Comparison of ENCODE assay signal across 15 cellular contexts in the genomic region with DNA sequence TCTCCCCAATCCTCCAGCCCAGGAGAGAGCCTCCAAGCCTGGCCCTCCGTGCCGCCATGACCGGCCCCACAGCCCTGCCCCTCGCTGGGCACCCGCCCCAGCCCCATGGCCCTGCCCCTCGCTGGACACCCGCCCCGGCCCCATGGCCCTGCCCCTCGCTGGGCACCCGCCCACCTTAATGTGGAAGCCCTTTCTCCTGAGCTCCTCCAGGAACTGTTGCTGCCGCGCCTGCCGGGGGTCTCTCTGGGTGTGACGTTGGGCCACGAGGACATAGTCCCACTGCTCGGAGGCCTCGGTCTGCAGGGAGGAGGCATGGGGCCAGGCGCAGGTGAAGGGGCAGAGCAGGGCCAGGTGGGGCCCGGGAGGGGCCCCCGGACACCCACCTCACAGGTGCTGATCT. TPM values are rescaled to one million over a fixed set of nuclear protein-coding genes. Genes with fewer than 3 reads are reported as not detected.
DNase-seq lines count a peak whose midpoint lies in the region; ATAC-seq and TF ChIP-seq lines count a peak whose summit lies in the region.
"Had no signal": no experiment of that assay in that cellular context is flagged by ENCODE, and none has a peak within 500 bp of the region (broad histone marks: within the 10 kb centered on the region; RNA-seq: fewer than 3 reads in every experiment).

No MANE protein-coding gene starts in this region.

- H3K4me2 ChIP-seq in PC-3 (ENCODE audit: low read length) = no peak overlapping the region
- H3K4me2 ChIP-seq: BLaER1 treated with 17β-estradiol and CSF1 and Interleukin-3, amounts not matched to agents 10 nM and 100 nM had no signal

- POLR2A ChIA-PET in PC-3 (lab: Charles Lee; ENCODE audit: unreplicated experiment) = no interaction called here

- H3F3A ChIP-seq in PC-3 (ENCODE audit: low read length, unreplicated experiment) = no peaks in the 10 kb centered on the region

- no peaks in the 10 kb centered on the region for H3K79me2 ChIP-seq in PC-3 (ENCODE audit: low read length)

- CTCF ChIA-PET in PC-3 (lab: Charles Lee) = no interaction called here

- H2AFZ ChIP-seq in PC-3 (ENCODE audit: low read length) = no peak overlapping the region

- H3K4me1 Mint-ChIP-seq in CD14-positive monocyte = no peaks in the 10 kb centered on the region

- H3K9me3 ChIP-seq in right atrium auricular region (no peaks in the 10 kb centered on the region), right cardiac atrium (ENCODE audit: control insufficient read depth, low read length) (no peaks in the 10 kb centered on the region), PC-3 (ENCODE audit: low read length) (no peaks in the 10 kb centered on the region)

- H3K9me3 Mint-ChIP-seq in CD14-positive monocyte = peaks cover 0 to 9% (median 1%) of the 10 kb centered on the region in 7 donors
- H3K9me3 Mint-ChIP-seq: CD4-positive, alpha-beta T cell; HFFc6 had no signal

- H3K9ac ChIP-seq in PC-3 (ENCODE audit: low read length) = no peak overlapping the region
- H3K9ac ChIP-seq: BLaER1 treated with 17β-estradiol and CSF1 and Interleukin-3, amounts not matched to agents 10 nM and 100 nM had no signal

- H3K4me1 ChIP-seq in right atrium auricular region (no peaks in the 10 kb centered on the region), right cardiac atrium (ENCODE audit: control insufficient read depth, insufficient read depth, low read length) (no peaks in the 10 kb centered on the region), PC-3 (ENCODE audit: insufficient read depth, low read length) (no peaks in the 10 kb centered on the region)

- no peaks in the 10 kb centered on the region for H3K36me3 ChIP-seq in right atrium auricular region
- no peaks in the 10 kb centered on the region for H3K36me3 ChIP-seq in PC-3 (ENCODE audit: low read depth, low read length)
- H3K36me3 ChIP-seq: BLaER1 treated with 17β-estradiol and CSF1 and Interleukin-3, amounts not matched to agents 10 nM and 100 nM had no signal

- TF ChIP-seq CTCF in right atrium auricular region (IDR thresholded peaks at IDR 0.05) (no peak), CD14-positive monocyte (IDR thresholded peaks at IDR 0.05) (no peak), omental fat pad (IDR thresholded peaks at IDR 0.05) (no peak), PC-3 (conservative IDR thresholded peaks at IDR 0.05; ENCODE audit: low read depth, low read length) (no peak)

- DNase-seq in Right ventricle myocardium inferior (ENCODE audit: missing footprints) (peak; percentile 62), right atrium auricular region (ENCODE audit: low spot score) (no peak), CD14-positive monocyte (ENCODE audit: low spot score) (peak; percentile 41), right cardiac atrium (peak; percentile 9 to 52 (median 32)), omental fat pad (ENCODE audit: low spot score) (no peak), NCI-H510A (lab: John Stamatoyannopoulos, UW) (no peak), PC-3 (no peak)
- DNase-seq: ACHN, Calu3, DMS 273 treated with DMSO at 0.1 percent for 48 hours, HCEC 1CT, HFFc6 had no signal

- H3K27me3 Mint-ChIP-seq in CD14-positive monocyte (ENCODE audit: low read depth in 3 of 3) = peaks cover 3 to 6% (median 6%) of the 10 kb centered on the region in 3 donors
- H3K27me3 Mint-ChIP-seq: CD4-positive, alpha-beta T cell had no signal

- no peaks in the 10 kb centered on the region for H4K20me1 ChIP-seq in PC-3 (ENCODE audit: low read length)
- H4K20me1 ChIP-seq: BLaER1 treated with 17β-estradiol and CSF1 and Interleukin-3, amounts not matched to agents 10 nM and 100 nM had no signal

- WGBS in right cardiac atrium = 83% methylated on average over 20 of the region's 20 CpGs

- BruUV-seq in PC-3 (replicated peaks; lab: Mats Ljungman, UMichigan) = no TSS peak

- no peak overlapping the region for H3K4me3 Mint-ChIP-seq in CD14-positive monocyte
- H3K4me3 Mint-ChIP-seq: CD4-positive, alpha-beta T cell; HFFc6 had no signal

- no peaks in the 10 kb centered on the region for H3K27me3 ChIP-seq in right atrium auricular region
- H3K27me3 ChIP-seq in right cardiac atrium (ENCODE audit: control insufficient read depth, insufficient read depth) = no peaks in the 10 kb centered on the region
- no peaks in the 10 kb centered on the region for H3K27me3 ChIP-seq in PC-3 (ENCODE audit: low read length)
- H3K27me3 ChIP-seq: BLaER1 treated with 17β-estradiol and CSF1 and Interleukin-3, amounts not matched to agents 10 nM and 100 nM had no signal

- no peak overlapping the region for H3K4me3 ChIP-seq in right atrium auricular region
- no peak overlapping the region for H3K4me3 ChIP-seq in right cardiac atrium (ENCODE audit: low read length)
- no peak overlapping the region for H3K4me3 ChIP-seq in PC-3 (ENCODE audit: low read length)
- H3K4me3 ChIP-seq: BLaER1 treated with 17β-estradiol and CSF1 and Interleukin-3, amounts not matched to agents 10 nM and 100 nM had no signal

- H3K27ac ChIP-seq in right atrium auricular region (no peak overlapping the region), right cardiac atrium (ENCODE audit: low read length) (no peak overlapping the region), PC-3 (ENCODE audit: low read length) (no peak overlapping the region)
- H3K27ac ChIP-seq: BLaER1 treated with 17β-estradiol and CSF1 and Interleukin-3, amounts not matched to agents 10 nM and 100 nM had no signal

- intact Hi-C loops in Right ventricle myocardium inferior (cut with DNase I) = no loop called here
- intact Hi-C loops in CD14-positive monocyte (cut with micrococcal nuclease) = no loop called here
- intact Hi-C loops in right cardiac atrium (cut with DNase I) = no loop called here
- intact Hi-C loops in PC-3 (cut with micrococcal nuclease) = no loop called here

- ATAC-seq in Right ventricle myocardium inferior = no peak
- peak in 1 of 2 donors; percentile 11 for ATAC-seq in right cardiac atrium
- peak; percentile 13 for ATAC-seq in omental fat pad (ENCODE audit: low FRiP score)
- no peak for ATAC-seq in PC-3

- no peaks in the 10 kb centered on the region for H3K9me2 ChIP-seq in PC-3 (replicated peaks; ENCODE audit: low read length)

- no peak overlapping the region for H3K27ac Mint-ChIP-seq in CD14-positive monocyte
- H3K27ac Mint-ChIP-seq: CD4-positive, alpha-beta T cell; HFFc6 had no signal

- H3K36me3 Mint-ChIP-seq in CD14-positive monocyte = no peaks in the 10 kb centered on the region

RNA-seq across cellular contexts. Expression of a gene that starts 8.2 kb away (rescaled TPM):
- 0.41 TPM for total RNA-seq in Right ventricle myocardium inferior
- under 1 TPM; 0.11 to 0.75 TPM for total RNA-seq in right atrium auricular region
- polyA plus RNA-seq in CD14-positive monocyte = under 1 TPM in 1 of 2 donors, not detected in 1; 0.18 TPM
- under 1 TPM; 0.14 to 0.46 (median 0.20) TPM for total RNA-seq in right cardiac atrium
- 0.20 TPM for polyA plus RNA-seq in right cardiac atrium
- total RNA-seq in omental fat pad = 1 to 10 TPM in 3 of 4 donors, under 1 TPM in 1; 0.79 to 3.6 (median 3.1) TPM
- total RNA-seq in PC-3 (2014; rRNA removed) = 16.6 and 22.5 TPM in 2 replicates
- total RNA-seq: A172, HFFc6 had no signal

RNA-seq across cellular contexts. Expression of a gene that starts 16.4 kb away (rescaled TPM):
- total RNA-seq in Right ventricle myocardium inferior = 27.8 TPM
- total RNA-seq in right atrium auricular region = 10 to 100 TPM; 26.8 to 32.5 TPM
- polyA plus RNA-seq in CD14-positive monocyte = 10 to 100 TPM in 1 of 2 donors, 1 to 10 TPM in 1; 9.3 to 12.4 TPM
- total RNA-seq in right cardiac atrium = 10 to 100 TPM; 30.2 to 33.3 (median 30.9) TPM
- 30.7 TPM for polyA plus RNA-seq in right cardiac atrium
- 10 to 100 TPM; 33.0 to 45.2 (median 39.0) TPM for total RNA-seq in omental fat pad
- total RNA-seq in PC-3 (2014; rRNA removed) = 53.0 and 91.0 TPM in 2 replicates

RNA-seq across cellular contexts. Expression of a gene that starts 18.8 kb away (rescaled TPM):
- total RNA-seq in Right ventricle myocardium inferior (50.0 TPM), right atrium auricular region (10 to 100 TPM; 26.6 to 33.3 TPM), right cardiac atrium (10 to 100 TPM; 28.6 to 42.4 (median 35.1) TPM), omental fat pad (10 to 100 TPM; 17.6 to 42.1 (median 31.0) TPM), PC-3 (2014; rRNA removed) (85.4 and 112 TPM in 2 replicates)
- polyA plus RNA-seq in CD14-positive monocyte (10 to 100 TPM; 62.8 to 75.4 TPM), right cardiac atrium (61.8 TPM)

RNA-seq across cellular contexts. Expression of a gene that starts 39.6 kb away (rescaled TPM):
- total RNA-seq in Right ventricle myocardium inferior = 0.32 TPM
- 1 to 10 TPM in 1 of 2 donors, under 1 TPM in 1; 0.43 to 1.0 TPM for total RNA-seq in right atrium auricular region
- polyA plus RNA-seq in CD14-positive monocyte = not detected
- total RNA-seq in right cardiac atrium = under 1 TPM; 0.26 to 0.88 (median 0.63) TPM
- 0.36 TPM for polyA plus RNA-seq in right cardiac atrium
- under 1 TPM in 3 of 4 donors, not detected in 1; 0.09 to 0.96 (median 0.95) TPM for total RNA-seq in omental fat pad
- total RNA-seq in PC-3 (2014; rRNA removed) = 218 and 222 TPM in 2 replicates

Comparison
In these comparisons a context has a peak if more than half of its experiments do, and no peak if none do; other contexts are left out.
1. DNase-seq: peak in Right ventricle myocardium inferior (single experiment), CD14-positive monocyte (single experiment) and right cardiac atrium (3 of 3); none in right atrium auricular region (single experiment), omental fat pad (single experiment), NCI-H510A (single experiment) and PC-3 (single experiment).